ENCODE assay signal across 1 cellular context in the genomic region with DNA sequence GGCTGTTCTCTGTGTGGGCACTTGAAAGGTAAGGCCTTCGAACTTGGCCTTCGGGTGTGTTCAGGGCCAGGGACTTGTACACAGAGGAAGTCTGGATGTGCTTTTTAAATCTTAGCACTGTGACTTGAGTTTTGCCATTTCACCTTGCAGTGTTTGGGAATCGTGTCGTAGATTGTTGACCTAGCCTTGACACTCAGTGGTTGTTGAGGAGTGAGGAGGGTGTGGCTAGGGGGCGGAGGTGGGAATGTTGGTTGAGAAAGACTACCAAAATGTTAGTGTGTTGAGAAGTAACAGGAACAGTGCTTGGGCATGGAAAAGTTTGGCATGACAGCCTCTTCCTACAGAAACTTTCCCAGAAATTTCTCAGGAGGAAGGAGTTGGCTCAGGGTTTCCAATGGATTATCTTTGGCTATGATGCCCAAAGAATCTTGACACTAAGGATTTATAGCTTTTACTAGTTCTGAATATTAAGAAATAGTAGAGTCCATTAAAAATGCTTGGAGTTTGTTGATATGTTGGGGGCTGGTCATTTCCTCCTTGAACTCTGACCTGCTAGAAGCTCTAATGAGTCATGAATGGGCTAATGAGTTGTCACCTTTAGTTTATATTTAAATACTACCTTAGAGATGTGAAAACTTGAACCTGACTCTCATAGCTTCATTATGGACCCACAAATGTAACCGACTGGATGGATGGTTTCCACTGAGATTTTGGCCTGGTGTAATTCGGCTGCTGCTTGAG.
TF ChIP-seq lines count a peak whose summit lies in the region.

No MANE protein-coding gene starts in this region.

TF ChIP-seq in HEK293, 187 proteins besides CTCF, POLR2A, EP300 and RAD21:
- TF ChIP-seq, protein P1, sequence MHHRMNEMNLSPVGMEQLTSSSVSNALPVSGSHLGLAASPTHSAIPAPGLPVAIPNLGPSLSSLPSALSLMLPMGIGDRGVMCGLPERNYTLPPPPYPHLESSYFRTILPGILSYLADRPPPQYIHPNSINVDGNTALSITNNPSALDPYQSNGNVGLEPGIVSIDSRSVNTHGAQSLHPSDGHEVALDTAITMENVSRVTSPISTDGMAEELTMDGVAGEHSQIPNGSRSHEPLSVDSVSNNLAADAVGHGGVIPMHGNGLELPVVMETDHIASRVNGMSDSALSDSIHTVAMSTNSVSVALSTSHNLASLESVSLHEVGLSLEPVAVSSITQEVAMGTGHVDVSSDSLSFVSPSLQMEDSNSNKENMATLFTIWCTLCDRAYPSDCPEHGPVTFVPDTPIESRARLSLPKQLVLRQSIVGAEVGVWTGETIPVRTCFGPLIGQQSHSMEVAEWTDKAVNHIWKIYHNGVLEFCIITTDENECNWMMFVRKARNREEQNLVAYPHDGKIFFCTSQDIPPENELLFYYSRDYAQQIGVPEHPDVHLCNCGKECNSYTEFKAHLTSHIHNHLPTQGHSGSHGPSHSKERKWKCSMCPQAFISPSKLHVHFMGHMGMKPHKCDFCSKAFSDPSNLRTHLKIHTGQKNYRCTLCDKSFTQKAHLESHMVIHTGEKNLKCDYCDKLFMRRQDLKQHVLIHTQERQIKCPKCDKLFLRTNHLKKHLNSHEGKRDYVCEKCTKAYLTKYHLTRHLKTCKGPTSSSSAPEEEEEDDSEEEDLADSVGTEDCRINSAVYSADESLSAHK (tag by site-specific recombination; IDR thresholded peaks at IDR 0.05) = no peak
- TF ChIP-seq ZNF776 (tag by site-specific recombination; IDR thresholded peaks at IDR 0.05; ENCODE audit: borderline replicate concordance) = no peak
- TF ChIP-seq, protein P2, sequence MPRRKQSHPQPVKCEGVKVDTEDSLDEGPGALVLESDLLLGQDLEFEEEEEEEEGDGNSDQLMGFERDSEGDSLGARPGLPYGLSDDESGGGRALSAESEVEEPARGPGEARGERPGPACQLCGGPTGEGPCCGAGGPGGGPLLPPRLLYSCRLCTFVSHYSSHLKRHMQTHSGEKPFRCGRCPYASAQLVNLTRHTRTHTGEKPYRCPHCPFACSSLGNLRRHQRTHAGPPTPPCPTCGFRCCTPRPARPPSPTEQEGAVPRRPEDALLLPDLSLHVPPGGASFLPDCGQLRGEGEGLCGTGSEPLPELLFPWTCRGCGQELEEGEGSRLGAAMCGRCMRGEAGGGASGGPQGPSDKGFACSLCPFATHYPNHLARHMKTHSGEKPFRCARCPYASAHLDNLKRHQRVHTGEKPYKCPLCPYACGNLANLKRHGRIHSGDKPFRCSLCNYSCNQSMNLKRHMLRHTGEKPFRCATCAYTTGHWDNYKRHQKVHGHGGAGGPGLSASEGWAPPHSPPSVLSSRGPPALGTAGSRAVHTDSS (tag by site-specific recombination; IDR thresholded peaks at IDR 0.05) = no peak
- peak; percentile 63; the same call in 1 of the 2 replicates for TF ChIP-seq KLF1 (tag by site-specific recombination; IDR thresholded peaks at IDR 0.05)
- TF ChIP-seq ZNF350 (tag by site-specific recombination; IDR thresholded peaks at IDR 0.05) = no peak
- TF ChIP-seq ZNF792 (tag by site-specific recombination; IDR thresholded peaks at IDR 0.05) = no peak
- no peak for TF ChIP-seq ZNF112 (tag by site-specific recombination; IDR thresholded peaks at IDR 0.05)
